ENCODE assay signal across 8 cellular contexts in genomic region chr1:81800741-81801031, GRCh38. TPM values are rescaled to one million over a fixed set of nuclear protein-coding genes. Genes with fewer than 3 reads are reported as not detected.
DNase-seq lines count a peak whose midpoint lies in the region; ATAC-seq and TF ChIP-seq lines count a peak whose summit lies in the region.

Gene ADGRL2, plus strand, starts transcription at chr1:81800934. Its CDS starts 36,051 bp downstream, at chr1:81836985.

- no peak for TF ChIP-seq CTCF in mucosa of descending colon (IDR thresholded peaks at IDR 0.05)

- DNase-seq in MG63 (no peak), mucosa of descending colon (peak in 1 of 3 donors; percentile 42), HUDEP-2 (lab: John Stamatoyannopoulos, UW; ENCODE audit: unreplicated experiment in 76 of 76) (no peak), EL (no peak), kidney glomerular epithelial cell (lab: John Stamatoyannopoulos, UW) (no peak), SHP77 (lab: John Stamatoyannopoulos, UW) (no peak)

- no peaks in the 10 kb centered on the region for H4K20me1 ChIP-seq in BLaER1

- H3K9me3 ChIP-seq in BLaER1 (peaks cover 36% of the 10 kb centered on the region), MG63 (no peaks in the 10 kb centered on the region), duodenal mucosa (ENCODE audit: control insufficient read depth in 1 of 2, low read length in 2 of 2) (no peaks in the 10 kb centered on the region), mucosa of descending colon (no peaks in the 10 kb centered on the region)

- 0 out of 2 replicates have a peak within 1 kb of the TSS, but pooled peaks have one; percentile 5 for H3K4me3 ChIP-seq in BLaER1
- H3K4me3 ChIP-seq in MG63 = peak within 1 kb of the TSS; percentile 50
- peak within 1 kb of the TSS; percentile 67 to 68 for H3K4me3 ChIP-seq in duodenal mucosa (ENCODE audit: low read depth in 1 of 2, low read length in 2 of 2)
- H3K4me3 ChIP-seq in mucosa of descending colon = peak within 1 kb of the TSS; percentile 18

- H3K4me2 ChIP-seq in BLaER1 = no peak within 1 kb of the TSS

- intact Hi-C loops in mucosa of descending colon (cut with DNase I, micrococcal nuclease) = no loop called here

- H3K27me3 ChIP-seq in BLaER1 (no peaks in the 10 kb centered on the region), MG63 (peaks cover 77% of the 10 kb centered on the region), duodenal mucosa (ENCODE audit: control insufficient read depth in 1 of 2, insufficient read depth in 2 of 2, low read length in 2 of 2) (peaks cover 19 to 51% of the 10 kb centered on the region in 2 donors)

- H3K9ac ChIP-seq in BLaER1 = no peak within 1 kb of the TSS
- peak within 1 kb of the TSS; percentile 34 to 43 for H3K9ac ChIP-seq in duodenal mucosa (ENCODE audit: low read depth in 1 of 2, low read length in 2 of 2)

- H3K4me1 ChIP-seq in BLaER1 (no peaks in the 10 kb centered on the region), duodenal mucosa (ENCODE audit: control insufficient read depth in 1 of 2, insufficient read depth in 2 of 2, low read length in 2 of 2) (no peaks in the 10 kb centered on the region), mucosa of descending colon (ENCODE audit: low read depth) (peaks cover 16% of the 10 kb centered on the region)

- H3K27ac ChIP-seq in BLaER1 (no peak within 1 kb of the TSS), duodenal mucosa (ENCODE audit: low read depth, low read length) (peak within 1 kb of the TSS; percentile 78)

- H3K36me3 ChIP-seq in BLaER1 (no peaks in the 10 kb centered on the region), MG63 (no peaks in the 10 kb centered on the region), duodenal mucosa (ENCODE audit: control insufficient read depth in 1 of 2, insufficient read depth in 2 of 2, low read length in 2 of 2) (no peaks in the 10 kb centered on the region), mucosa of descending colon (ENCODE audit: low read depth) (no peaks in the 10 kb centered on the region)

- no peak for ATAC-seq in mucosa of descending colon

RNA-seq across cellular contexts. Expression of gene ADGRL2, which starts in this region (rescaled TPM):
- 0.13 and 0.57 TPM in 2 replicates for total RNA-seq in MG63 (2014; rRNA removed; shearing (Covaris generic); ENCODE audit: low replicate concordance)
- 10 to 100 TPM in 1 of 3 donors, 1 to 10 TPM in 2; 4.5 to 31.7 (median 9.2) TPM for total RNA-seq in mucosa of descending colon

Comparison
In these comparisons a context has a peak if more than half of its experiments do, and no peak if none do; other contexts are left out.
1. H3K4me3 ChIP-seq: peak in every context shown above with its lines; median percentile 68 in duodenal mucosa; 50 in MG63; 18 in mucosa of descending colon; 5 in BLaER1.